9 cellular contexts compared by ENCODE assay signal in genomic region chr3:29285356-29286070, GRCh38. TPM values are rescaled to one million over a fixed set of nuclear protein-coding genes. Genes with fewer than 3 reads are reported as not detected.
A peak's percentile ranks its signal among the peaks of the same experiment; 100 is the strongest.
DNase-seq lines count a peak whose midpoint lies in the region; ATAC-seq, FAIRE-seq and TF ChIP-seq lines count a peak whose summit lies in the region.
"Had no signal": no experiment of that assay in that cellular context is flagged by ENCODE, and none has a peak within 500 bp of the region (broad histone marks: within the 10 kb centered on the region; RNA-seq: fewer than 3 reads in every experiment).

No MANE protein-coding gene starts in this region.

- WGBS in lower leg skin, 2 donors = 18 to 24% methylated on average over 5 of the region's 5 CpGs

- ATAC-seq in RWPE2 (ENCODE audit: low read depth) = peak; percentile 15; the same call in 2 of the 3 replicates
- peak; percentile 3 for ATAC-seq in gastrocnemius medialis

- TF ChIP-seq CTCF in RWPE2 (IDR thresholded peaks at IDR 0.05; ENCODE audit: poor library complexity, severe bottlenecking) (no peak), fibroblast of the aortic adventitia (IDR thresholded peaks at IDR 0.05; ENCODE audit: insufficient read depth, low read length) (no peak), gastrocnemius medialis (IDR thresholded peaks at IDR 0.05 in 4 of 5, conservative IDR thresholded peaks at IDR 0.05 in 1 of 5) (peak in 1 of 5 experiments; percentile 13), lower leg skin (IDR thresholded peaks at IDR 0.05) (no peak)

- H3K27ac ChIP-seq in RWPE2 (ENCODE audit: poor library complexity, severe bottlenecking) (peak overlapping the region; percentile 82), gastrocnemius medialis (peak overlapping the region; percentile 83 to 90 (median 89)), substantia nigra (ENCODE audit: low read depth, low read length, poor library complexity, severe bottlenecking) (no peak overlapping the region)

- intact Hi-C loops in gastrocnemius medialis (cut with DNase I; ENCODE audit: low total_unique reads) = loop anchor here (5.0 to 10.0 kb wide), 4 partner anchors 37 to 941 kb away; partner anchors contain the start of genes AZI2 and ZCWPW2
- intact Hi-C loops in lower leg skin (cut with DNase I; ENCODE audit: low total_unique reads) = no loop called here

- H3K4me3 ChIP-seq in RWPE2 (ENCODE audit: severe bottlenecking) (peak overlapping the region; percentile 16), fibroblast of the aortic adventitia (ENCODE audit: low read depth, low read length) (peak overlapping the region; percentile 93), gastrocnemius medialis (peak overlapping the region; percentile 53 to 83 (median 68)), lower leg skin (ENCODE audit: low read depth, poor library complexity, severe bottlenecking) (no peak overlapping the region)

- H3K27me3 ChIP-seq in RWPE2 (ENCODE audit: insufficient read depth, poor library complexity, severe bottlenecking) = no peaks in the 10 kb centered on the region
- no peaks in the 10 kb centered on the region for H3K27me3 ChIP-seq in gastrocnemius medialis

- no peaks in the 10 kb centered on the region for H3K9me3 ChIP-seq in RWPE2 (ENCODE audit: severe bottlenecking)
- no peaks in the 10 kb centered on the region for H3K9me3 ChIP-seq in gastrocnemius medialis

- peak; percentile 92 for FAIRE-seq in G401.6 (lab: Jason Lieb, UNC)

- in situ Hi-C loops in gastrocnemius medialis (cut with MboI; ENCODE audit: low sequenced_read_pairs in 4 of 4) = loop anchor here in 3 of 4 donors (10.0 to 25.0 kb wide), 2 partner anchors 239 to 477 kb away; no protein-coding TSS in a partner anchor

- no peak for TF ChIP-seq POLR2A in gastrocnemius medialis (IDR thresholded peaks at IDR 0.05)
- no peak for TF ChIP-seq POLR2A in lower leg skin (IDR thresholded peaks at IDR 0.05)

- DNase-seq in RWPE2 (ENCODE audit: low spot score) (no peak), fibroblast of the aortic adventitia (ENCODE audit: low read depth) (peak; percentile 71), gastrocnemius medialis (no peak), lower leg skin (ENCODE audit: low spot score in 2 of 2) (no peak), D341Med (ENCODE audit: low spot score) (no peak), retina (no peak), substantia nigra (lab: John Stamatoyannopoulos, UW) (no peak)
- DNase-seq: hippocampal formation had no signal

- H3K4me1 ChIP-seq in RWPE2 (ENCODE audit: insufficient read depth, poor library complexity, severe bottlenecking) (peaks cover 46% of the 10 kb centered on the region), gastrocnemius medialis (peaks cover 32 to 49% of the 10 kb centered on the region in 2 donors)

- H3K36me3 ChIP-seq in RWPE2 (ENCODE audit: low read depth) = no peaks in the 10 kb centered on the region; the same call in 1 of the 2 replicates
- no peaks in the 10 kb centered on the region for H3K36me3 ChIP-seq in gastrocnemius medialis

RNA-seq across cellular contexts. Expression of gene RBMS3, which starts 4.6 kb away (rescaled TPM):
- 68.4 and 84.1 TPM in 2 replicates for total RNA-seq in fibroblast of the aortic adventitia (ENCODE audit: low replicate concordance)
- 10 to 100 TPM; 16.1 to 38.8 (median 22.7) TPM for total RNA-seq in gastrocnemius medialis
- 10 to 100 TPM in 3 of 4 donors, 1 to 10 TPM in 1; 7.3 to 21.8 (median 12.8) TPM for total RNA-seq in lower leg skin
